ENCODE assay signal across 8 cellular contexts in genomic region chr6:43478008-43478372, GRCh38. TPM values are rescaled to one million over a fixed set of nuclear protein-coding genes. Genes with fewer than 3 reads are reported as not detected.
DNase-seq lines count a peak whose midpoint lies in the region; ATAC-seq, FAIRE-seq and TF ChIP-seq lines count a peak whose summit lies in the region.

No MANE protein-coding gene starts in this region.

- no peak for FAIRE-seq in kidney (lab: Jason Lieb, UNC)

- no peaks in the 10 kb centered on the region for H3K27me3 Mint-ChIP-seq in activated T-cell treated with anti-CD3 and anti-CD28 coated beads, Interleukin-2, amount 50 U/mL, for 4 hours (ENCODE audit: low read depth)
- no peaks in the 10 kb centered on the region for H3K27me3 Mint-ChIP-seq in activated T-helper 17 cell treated with anti-CD3 and anti-CD28 coated beads, Interleukin-2, amount 50 U/mL, for 72 hours

- no peak for DNase-seq in activated T-cell treated with anti-CD3 and anti-CD28 coated beads, Interleukin-2, amount 50 U/mL, for 4 hours
- DNase-seq in activated T-cell treated with anti-CD3 and anti-CD28 coated beads for 4 hours (no peak), kidney (no peak), thyroid gland (no peak), NCI-H226 (no peak), GM19240 (ENCODE audit: insufficient read length, low spot score) (no peak)

- peaks cover 11% of the 10 kb centered on the region for H3K36me3 Mint-ChIP-seq in activated T-cell treated with anti-CD3 and anti-CD28 coated beads, Interleukin-2, amount 50 U/mL, for 4 hours (ENCODE audit: insufficient read depth)
- peaks cover 29% of the 10 kb centered on the region for H3K36me3 Mint-ChIP-seq in activated T-helper 17 cell treated with anti-CD3 and anti-CD28 coated beads, Interleukin-2, amount 50 U/mL, for 72 hours (ENCODE audit: low read depth)

- ATAC-seq in activated T-cell treated with anti-CD3 and anti-CD28 coated beads, Interleukin-2, amount 50 U/mL, for 4 hours = no peak
- no peak for ATAC-seq in activated T-helper 17 cell treated with anti-CD3 and anti-CD28 coated beads, Interleukin-2, amount 50 U/mL, for 72 hours (replicated peaks)
- ATAC-seq in HG03175 (IDR thresholded peaks at IDR 0.05; ENCODE audit: unreplicated experiment) = no peak

- peak overlapping the region; percentile 78 to 81 for H3K4me3 ChIP-seq in kidney (ENCODE audit: low read length in 2 of 2)
- peak overlapping the region; percentile 21 to 47 (median 22) for H3K4me3 ChIP-seq in thyroid gland (replicated peaks in 1 of 3)

- 27 to 40% methylated on average over 3 of the region's 3 CpGs for WGBS in thyroid gland, 2 donors

- intact Hi-C loops in kidney (cut with DNase I) (no loop called here), thyroid gland (cut with DNase I) (no loop called here)

- peaks cover 6 to 11% of the 10 kb centered on the region in 2 donors for H3K4me1 ChIP-seq in kidney (ENCODE audit: control insufficient read depth in 1 of 2, insufficient read depth in 1 of 2, low read depth in 1 of 2, low read length in 2 of 2)
- H3K4me1 ChIP-seq in thyroid gland = peaks cover 9 to 14% of the 10 kb centered on the region in 2 donors

- H3K27me3 ChIP-seq in thyroid gland = no peaks in the 10 kb centered on the region

- H3K9me3 Mint-ChIP-seq in activated T-cell treated with anti-CD3 and anti-CD28 coated beads, Interleukin-2, amount 50 U/mL, for 4 hours = no peaks in the 10 kb centered on the region
- no peaks in the 10 kb centered on the region for H3K9me3 Mint-ChIP-seq in activated T-helper 17 cell treated with anti-CD3 and anti-CD28 coated beads, Interleukin-2, amount 50 U/mL, for 72 hours

- no peak overlapping the region for H3K27ac ChIP-seq in kidney (ENCODE audit: low read depth in 2 of 2, low read length in 2 of 2)
- peak overlapping the region in 2 of 3 donors; percentile 27 to 80 for H3K27ac ChIP-seq in thyroid gland

- H3K9me3 ChIP-seq in kidney (ENCODE audit: control insufficient read depth in 1 of 2, low read length in 2 of 2) (no peaks in the 10 kb centered on the region), thyroid gland (no peaks in the 10 kb centered on the region)

- peak overlapping the region; percentile 83 to 92 for H3K9ac ChIP-seq in kidney (ENCODE audit: low read length in 2 of 2)

- TF ChIP-seq POLR2A in thyroid gland (IDR thresholded peaks at IDR 0.05) = no peak

- no peak for TF ChIP-seq CTCF in kidney (IDR thresholded peaks at IDR 0.05; ENCODE audit: borderline replicate concordance, extremely low read depth, insufficient read depth)
- no peak for TF ChIP-seq CTCF in thyroid gland (IDR thresholded peaks at IDR 0.05)

- no peaks in the 10 kb centered on the region for H3K36me3 ChIP-seq in kidney (ENCODE audit: control insufficient read depth in 1 of 2, insufficient read depth in 2 of 2, low read length in 2 of 2)
- no peaks in the 10 kb centered on the region for H3K36me3 ChIP-seq in thyroid gland

- peak overlapping the region; percentile 97 for H3K4me3 Mint-ChIP-seq in activated T-cell treated with anti-CD3 and anti-CD28 coated beads, Interleukin-2, amount 50 U/mL, for 4 hours
- H3K4me3 Mint-ChIP-seq in activated T-helper 17 cell treated with anti-CD3 and anti-CD28 coated beads, Interleukin-2, amount 50 U/mL, for 72 hours = peak overlapping the region; percentile 89

- peaks cover 45% of the 10 kb centered on the region for H3K4me1 Mint-ChIP-seq in activated T-cell treated with anti-CD3 and anti-CD28 coated beads, Interleukin-2, amount 50 U/mL, for 4 hours (ENCODE audit: low read depth)
- peaks cover 33% of the 10 kb centered on the region for H3K4me1 Mint-ChIP-seq in activated T-helper 17 cell treated with anti-CD3 and anti-CD28 coated beads, Interleukin-2, amount 50 U/mL, for 72 hours

- H3K27ac Mint-ChIP-seq in activated T-helper 17 cell treated with anti-CD3 and anti-CD28 coated beads, Interleukin-2, amount 50 U/mL, for 72 hours = peak overlapping the region; percentile 95

RNA-seq across cellular contexts. Expression of gene TJAP1, which starts 0.6 kb away (rescaled TPM):
- total RNA-seq in activated T-cell treated with anti-CD3 and anti-CD28 coated beads, Interleukin-2, amount 50 U/mL, for 4 hours = 10 to 100 TPM; 45.5 to 52.8 (median 46.2) TPM
- total RNA-seq in activated T-helper 17 cell treated with anti-CD3 and anti-CD28 coated beads, Interleukin-2, amount 50 U/mL, for 72 hours = 10 to 100 TPM; 37.8 to 38.4 TPM
- total RNA-seq in kidney (38.5 TPM), thyroid gland (10 to 100 TPM; 23.2 to 42.4 (median 34.4) TPM)
- 13.6 TPM for polyA plus RNA-seq in kidney (ENCODE audit: insufficient read depth, low read depth, low replicate concordance)

RNA-seq across cellular contexts. Expression of gene DLK2, which starts 22.6 kb away (rescaled TPM):
- total RNA-seq in activated T-cell treated with anti-CD3 and anti-CD28 coated beads, Interleukin-2, amount 50 U/mL, for 4 hours = 1 to 10 TPM; 5.0 to 9.0 (median 6.7) TPM
- 1 to 10 TPM; 1.3 to 2.8 TPM for total RNA-seq in activated T-helper 17 cell treated with anti-CD3 and anti-CD28 coated beads, Interleukin-2, amount 50 U/mL, for 72 hours
- total RNA-seq in kidney = 0.50 TPM
- not detected for polyA plus RNA-seq in kidney (ENCODE audit: insufficient read depth, low read depth, low replicate concordance)
- total RNA-seq in thyroid gland = 1 to 10 TPM in 2 of 4 donors, under 1 TPM in 1, not detected in 1; 0.89 to 1.3 (median 1.3) TPM

RNA-seq across cellular contexts. Expression of gene LRRC73, which starts 32.2 kb away (rescaled TPM):
- total RNA-seq in activated T-cell treated with anti-CD3 and anti-CD28 coated beads, Interleukin-2, amount 50 U/mL, for 4 hours = under 1 TPM; 0.16 to 0.47 (median 0.20) TPM
- under 1 TPM; 0.26 to 0.35 TPM for total RNA-seq in activated T-helper 17 cell treated with anti-CD3 and anti-CD28 coated beads, Interleukin-2, amount 50 U/mL, for 72 hours
- total RNA-seq in kidney (1.5 TPM), thyroid gland (1 to 10 TPM in 3 of 4 donors, under 1 TPM in 1; 0.67 to 2.0 (median 1.6) TPM)
- polyA plus RNA-seq in kidney (ENCODE audit: insufficient read depth, low read depth, low replicate concordance) = 4.6 TPM

RNA-seq across cellular contexts. Expression of gene YIPF3, which starts 38.7 kb away (rescaled TPM):
- 10 to 100 TPM; 33.3 to 40.9 (median 35.4) TPM for total RNA-seq in activated T-cell treated with anti-CD3 and anti-CD28 coated beads, Interleukin-2, amount 50 U/mL, for 4 hours
- 10 to 100 TPM; 51.5 to 66.7 TPM for total RNA-seq in activated T-helper 17 cell treated with anti-CD3 and anti-CD28 coated beads, Interleukin-2, amount 50 U/mL, for 72 hours
- total RNA-seq in kidney (107 TPM), thyroid gland (100 to 1,000 TPM; 126 to 145 (median 128) TPM)
- 114 TPM for polyA plus RNA-seq in kidney (ENCODE audit: insufficient read depth, low read depth, low replicate concordance)

RNA-seq across cellular contexts. Expression of gene POLR1C, which starts 38.9 kb away (rescaled TPM):
- total RNA-seq in activated T-cell treated with anti-CD3 and anti-CD28 coated beads, Interleukin-2, amount 50 U/mL, for 4 hours = 100 to 1,000 TPM; 192 to 231 (median 200) TPM
- 10 to 100 TPM; 30.1 to 67.8 TPM for total RNA-seq in activated T-helper 17 cell treated with anti-CD3 and anti-CD28 coated beads, Interleukin-2, amount 50 U/mL, for 72 hours
- total RNA-seq in kidney = 41.3 TPM
- polyA plus RNA-seq in kidney (ENCODE audit: insufficient read depth, low read depth, low replicate concordance) = 27.5 TPM
- total RNA-seq in thyroid gland = 10 to 100 TPM; 27.6 to 41.9 (median 38.2) TPM

Comparison
In these comparisons a context has a peak if more than half of its experiments do, and no peak if none do; other contexts are left out.
1. H3K27ac ChIP-seq: peak in thyroid gland (2 of 3); none in kidney (0 of 2).